Comparison of ENCODE assay signal across 1 cellular context in genomic region chr19:1249298-1249989, GRCh38.
TF ChIP-seq lines count a peak whose summit lies in the region.

No MANE protein-coding gene starts in this region.

TF ChIP-seq in A549, 52 proteins besides CTCF, POLR2A, EP300 and RAD21 (continued from another document):
- TF ChIP-seq REST (IDR thresholded peaks at IDR 0.05) (no peak), MAX (IDR thresholded peaks at IDR 0.05) (0 out of 2 replicates have a peak, but pooled peaks have one; percentile 60)
